In the genomic region with DNA sequence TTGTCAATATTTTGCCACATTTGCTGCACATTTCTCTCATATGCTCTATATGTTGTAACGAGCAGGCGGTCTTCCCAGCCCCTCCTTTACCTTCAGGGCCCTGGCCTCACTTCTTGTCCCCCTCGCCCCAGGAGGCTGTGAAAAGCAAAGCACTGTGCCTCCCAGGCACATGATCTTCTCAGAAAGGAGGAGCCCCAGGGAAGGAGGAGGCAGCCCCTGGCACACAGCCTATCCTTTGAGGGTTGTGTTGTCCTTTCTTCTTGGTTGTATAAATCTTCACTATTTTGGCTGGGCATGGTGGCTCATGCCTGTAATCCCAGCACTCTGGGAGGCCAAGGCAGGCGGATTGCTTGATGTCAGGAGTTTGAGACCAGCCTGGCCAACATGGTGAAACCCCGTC, we compare ENCODE assay signal across 11 cellular contexts.
A peak's percentile ranks its signal among the peaks of the same experiment; 100 is the strongest.
DNase-seq lines count a peak whose midpoint lies in the region; ATAC-seq and TF ChIP-seq lines count a peak whose summit lies in the region.
"Had no signal": no experiment of that assay in that cellular context is flagged by ENCODE, and none has a peak within 500 bp of the region (broad histone marks: within the 10 kb centered on the region; RNA-seq: fewer than 3 reads in every experiment).

No MANE protein-coding gene starts in this region.

- no peak overlapping the region for H3K27ac ChIP-seq in OCI-LY3 (ENCODE audit: low read length)
- H3K27ac ChIP-seq in trophoblast cell (ENCODE audit: low read depth, low read length), result no peak overlapping the region
- H3K27ac ChIP-seq: tibial artery had no signal

- no peak for DNase-seq in activated T-cell treated with anti-CD3 and anti-CD28 coated beads, Interleukin-2, amount 50 U/mL, for 24 hours
- no peak for DNase-seq in activated T-cell treated with anti-CD3 and anti-CD28 coated beads, Interleukin-2, amount 50 U/mL, for 48 hours
- no peak for DNase-seq in central memory CD8-positive, alpha-beta T cell (ENCODE audit: low spot score in 2 of 2)
- no peak for DNase-seq in stimulated activated effector memory CD8-positive, alpha-beta T cell treated with anti-CD3 and anti-CD28 coated beads, Interleukin-12 subunit alpha, Interleukin-12 subunit beta, amount 100 ng/mL, for 72 hours (ENCODE audit: low spot score in 2 of 2)
- DNase-seq in trophoblast cell (no peak), NCI-H1436 treated with DMSO at 0.1 percent for 48 hours (lab: John Stamatoyannopoulos, UW) (no peak)
- DNase-seq: activated CD4-positive, CD25-positive, alpha-beta regulatory T cell treated with anti-CD3 and anti-CD28 coated beads, Interleukin-2, amount 50 U/mL, for 72 hours; posterior cingulate gyrus; tibial artery had no signal

- peak overlapping the region; percentile 37 for H3K4me2 ChIP-seq in OCI-LY3 (ENCODE audit: low read length)
- H3K4me2 ChIP-seq in trophoblast cell (ENCODE audit: low read length), result no peak overlapping the region

- peak overlapping the region; percentile 96 for H3K27ac Mint-ChIP-seq in activated T-cell treated with anti-CD3 and anti-CD28 coated beads, Interleukin-2, amount 50 U/mL, for 24 hours
- H3K27ac Mint-ChIP-seq in central memory CD8-positive, alpha-beta T cell (ENCODE audit: low read depth), result peak overlapping the region; percentile 97
- H3K27ac Mint-ChIP-seq in stimulated activated effector memory CD8-positive, alpha-beta T cell treated with anti-CD3 and anti-CD28 coated beads, Interleukin-12 subunit alpha, Interleukin-12 subunit beta, amount 100 ng/mL, for 72 hours, result peak overlapping the region; percentile 97

- H3K27me3 Mint-ChIP-seq in activated T-cell treated with anti-CD3 and anti-CD28 coated beads, Interleukin-2, amount 50 U/mL, for 24 hours, result no peaks in the 10 kb centered on the region
- no peaks in the 10 kb centered on the region for H3K27me3 Mint-ChIP-seq in central memory CD8-positive, alpha-beta T cell

- no peak overlapping the region for H3K18ac ChIP-seq in trophoblast cell (ENCODE audit: low read length)

- H3K4me3 Mint-ChIP-seq in activated T-cell treated with anti-CD3 and anti-CD28 coated beads, Interleukin-2, amount 50 U/mL, for 24 hours, result peak overlapping the region; percentile 18
- peak overlapping the region; percentile 48 for H3K4me3 Mint-ChIP-seq in central memory CD8-positive, alpha-beta T cell
- H3K4me3 Mint-ChIP-seq in stimulated activated effector memory CD8-positive, alpha-beta T cell treated with anti-CD3 and anti-CD28 coated beads, Interleukin-12 subunit alpha, Interleukin-12 subunit beta, amount 100 ng/mL, for 72 hours, result peak overlapping the region; percentile 69

- H3K9me3 ChIP-seq in OCI-LY3 (ENCODE audit: insufficient read depth, low read length), result no peaks in the 10 kb centered on the region
- no peaks in the 10 kb centered on the region for H3K9me3 ChIP-seq in trophoblast cell (ENCODE audit: insufficient read depth, low read depth, low read length)
- H3K9me3 ChIP-seq: tibial artery had no signal

- H2AFZ ChIP-seq in OCI-LY3 (ENCODE audit: low read depth, low read length) (no peak overlapping the region), trophoblast cell (ENCODE audit: insufficient read depth, low read length, poor library complexity) (no peak overlapping the region)

- H3K36me3 ChIP-seq in OCI-LY3 (replicated peaks; ENCODE audit: low read depth, low read length) (peaks cover 8% of the 10 kb centered on the region), trophoblast cell (ENCODE audit: control insufficient read depth in 1 of 2, insufficient read depth in 2 of 2, low read length in 2 of 2) (peaks cover 3 to 6% of the 10 kb centered on the region in 2 experiments)
- H3K36me3 ChIP-seq: tibial artery had no signal

- H4K8ac ChIP-seq in trophoblast cell (ENCODE audit: low read depth, low read length), result no peak overlapping the region

- H3K9me3 Mint-ChIP-seq in activated T-cell treated with anti-CD3 and anti-CD28 coated beads, Interleukin-2, amount 50 U/mL, for 24 hours, result no peaks in the 10 kb centered on the region
- H3K9me3 Mint-ChIP-seq in central memory CD8-positive, alpha-beta T cell, result no peaks in the 10 kb centered on the region
- no peaks in the 10 kb centered on the region for H3K9me3 Mint-ChIP-seq in stimulated activated effector memory CD8-positive, alpha-beta T cell treated with anti-CD3 and anti-CD28 coated beads, Interleukin-12 subunit alpha, Interleukin-12 subunit beta, amount 100 ng/mL, for 72 hours

- no peak for TF ChIP-seq CTCF in OCI-LY3 (IDR thresholded peaks at IDR 0.05; ENCODE audit: low read depth, low read length)

- WGBS in trophoblast cell (ENCODE audit: extremely low coverage, insufficient coverage, insufficient read length), result no CpG with 5 or more reads among the region's 5 CpGs

- H2BK5ac ChIP-seq in trophoblast cell (ENCODE audit: low read depth, low read length, poor library complexity), result no peak overlapping the region

- H2BK12ac ChIP-seq in trophoblast cell (ENCODE audit: low read length), result no peak overlapping the region

- no peak overlapping the region for H3K4ac ChIP-seq in trophoblast cell (ENCODE audit: low read depth, low read length)

- H3K9ac ChIP-seq in OCI-LY3 (ENCODE audit: low read length) (no peak overlapping the region), trophoblast cell (ENCODE audit: low read length) (no peak overlapping the region)

- no peak overlapping the region for H2AK5ac ChIP-seq in trophoblast cell (ENCODE audit: low read length)

- no peak overlapping the region for H2BK120ac ChIP-seq in trophoblast cell (ENCODE audit: insufficient read depth, low read length, poor library complexity)

- H4K91ac ChIP-seq in trophoblast cell (ENCODE audit: low read depth, low read length), result no peak overlapping the region

- peaks cover 16% of the 10 kb centered on the region for H4K20me1 ChIP-seq in OCI-LY3 (ENCODE audit: insufficient read depth, low read length)

- H3K23ac ChIP-seq in trophoblast cell (ENCODE audit: low read length), result no peak overlapping the region

- H3K4me1 ChIP-seq in OCI-LY3 (ENCODE audit: low read length) (peaks cover 54% of the 10 kb centered on the region), trophoblast cell (ENCODE audit: control insufficient read depth in 1 of 2, insufficient read depth in 2 of 2, low read length in 2 of 2) (no peaks in the 10 kb centered on the region)

- no peaks in the 10 kb centered on the region for H3K79me1 ChIP-seq in trophoblast cell (ENCODE audit: low read length)

- peaks cover 94% of the 10 kb centered on the region for H3K4me1 Mint-ChIP-seq in activated T-cell treated with anti-CD3 and anti-CD28 coated beads, Interleukin-2, amount 50 U/mL, for 24 hours (ENCODE audit: low read depth)
- peaks cover 85% of the 10 kb centered on the region for H3K4me1 Mint-ChIP-seq in central memory CD8-positive, alpha-beta T cell
- peaks cover 90% of the 10 kb centered on the region for H3K4me1 Mint-ChIP-seq in stimulated activated effector memory CD8-positive, alpha-beta T cell treated with anti-CD3 and anti-CD28 coated beads, Interleukin-12 subunit alpha, Interleukin-12 subunit beta, amount 100 ng/mL, for 72 hours

- H4K12ac ChIP-seq in trophoblast cell (ENCODE audit: low read depth, low read length), result no peak overlapping the region

- H3K79me2 ChIP-seq in OCI-LY3 (ENCODE audit: low read length) (peaks cover 61% of the 10 kb centered on the region), trophoblast cell (ENCODE audit: control insufficient read depth, insufficient read depth, low read length, poor library complexity) (peaks cover 5% of the 10 kb centered on the region)

- H3K27me3 ChIP-seq in OCI-LY3 (ENCODE audit: low read depth, low read length) (no peaks in the 10 kb centered on the region), trophoblast cell (ENCODE audit: insufficient read depth, low read length) (no peaks in the 10 kb centered on the region)
- H3K27me3 ChIP-seq: tibial artery had no signal

- no peak overlapping the region for H3K14ac ChIP-seq in trophoblast cell (ENCODE audit: low read length)

- ATAC-seq in central memory CD8-positive, alpha-beta T cell (replicated peaks; ENCODE audit: extremely low read depth, poor library complexity, severe bottlenecking), result peak; percentile 5
- ATAC-seq in stimulated activated effector memory CD8-positive, alpha-beta T cell treated with anti-CD3 and anti-CD28 coated beads, Interleukin-12 subunit alpha, Interleukin-12 subunit beta, amount 100 ng/mL, for 72 hours, result no peak
- no peak for ATAC-seq in GM19397 (IDR thresholded peaks at IDR 0.05; ENCODE audit: unreplicated experiment)

- peaks cover 63% of the 10 kb centered on the region for H3K36me3 Mint-ChIP-seq in activated T-cell treated with anti-CD3 and anti-CD28 coated beads, Interleukin-2, amount 50 U/mL, for 24 hours (ENCODE audit: low read depth)
- peaks cover 68% of the 10 kb centered on the region for H3K36me3 Mint-ChIP-seq in central memory CD8-positive, alpha-beta T cell (ENCODE audit: insufficient read depth)
- H3K36me3 Mint-ChIP-seq in stimulated activated effector memory CD8-positive, alpha-beta T cell treated with anti-CD3 and anti-CD28 coated beads, Interleukin-12 subunit alpha, Interleukin-12 subunit beta, amount 100 ng/mL, for 72 hours, result peaks cover 88% of the 10 kb centered on the region

- no peak overlapping the region for H3K4me3 ChIP-seq in OCI-LY3 (ENCODE audit: low read length)
- H3K4me3 ChIP-seq in trophoblast cell (ENCODE audit: low read depth, low read length), result no peak overlapping the region
- H3K4me3 ChIP-seq: tibial artery had no signal

Comparison
In these comparisons a context has a peak if more than half of its experiments do, and no peak if none do; other contexts are left out.
1. H3K4me3 Mint-ChIP-seq: peak in every context shown above with its lines; median percentile 69 in stimulated activated effector memory CD8-positive, alpha-beta T cell treated with anti-CD3 and anti-CD28 coated beads, Interleukin-12 subunit alpha, Interleukin-12 subunit beta, amount 100 ng/mL, for 72 hours; 48 in central memory CD8-positive, alpha-beta T cell; 18 in activated T-cell treated with anti-CD3 and anti-CD28 coated beads, Interleukin-2, amount 50 U/mL, for 24 hours.